In the genomic region with DNA sequence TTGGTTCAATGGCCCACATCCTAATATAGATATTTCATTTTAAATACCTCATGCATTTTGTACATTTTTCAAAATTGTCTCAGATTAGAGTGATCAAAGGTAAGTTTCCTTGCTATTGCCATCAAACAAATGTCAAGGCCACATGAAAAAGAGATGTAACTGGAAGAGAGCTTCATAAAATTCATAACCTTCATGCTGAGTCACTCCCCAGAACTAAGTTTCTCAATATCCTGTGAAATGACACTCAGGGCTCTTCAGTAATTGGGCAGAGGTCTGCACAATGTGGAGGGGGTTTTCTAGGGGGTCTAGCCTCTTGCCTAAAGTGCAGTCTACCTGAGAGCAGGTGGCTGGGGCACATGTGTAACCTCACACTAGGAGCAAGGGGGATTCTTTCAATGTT, we compare ENCODE assay signal across 19 cellular contexts.
A peak's percentile ranks its signal among the peaks of the same experiment; 100 is the strongest.
DNase-seq lines count a peak whose midpoint lies in the region; ATAC-seq and TF ChIP-seq lines count a peak whose summit lies in the region.
"Had no signal": no experiment of that assay in that cellular context is flagged by ENCODE, and none has a peak within 500 bp of the region (broad histone marks: within the 10 kb centered on the region; RNA-seq: fewer than 3 reads in every experiment).

No MANE protein-coding gene starts in this region.

- BruUV-seq in HCT116 (replicated peaks; lab: Mats Ljungman, UMichigan): no TSS peak

- H3K4me1 ChIP-seq in HCT116 (ENCODE audit: control insufficient read depth in 1 of 2, insufficient read depth in 2 of 2, low read length in 2 of 2) (no peaks in the 10 kb centered on the region), psoas muscle (peaks cover 18% of the 10 kb centered on the region)

- no peak overlapping the region for H3K4me2 ChIP-seq in HCT116 (ENCODE audit: low read length)

- H3K36me3 ChIP-seq in HCT116 (ENCODE audit: control insufficient read depth in 1 of 2, insufficient read depth in 2 of 2, low read length in 2 of 2) (no peaks in the 10 kb centered on the region), psoas muscle (ENCODE audit: insufficient read depth in 1 of 2, low read depth in 1 of 2) (no peaks in the 10 kb centered on the region)
- H3K36me3 ChIP-seq: esophagus squamous epithelium, pancreas had no signal

- H3K27me3 ChIP-seq in HCT116 (ENCODE audit: insufficient read depth, low read length) (no peaks in the 10 kb centered on the region), psoas muscle (ENCODE audit: insufficient read depth in 3 of 3, low read length in 2 of 3) (no peaks in the 10 kb centered on the region)
- H3K27me3 ChIP-seq: esophagus squamous epithelium, pancreas had no signal

- TF ChIP-seq POLR2A in HCT116 (IDR thresholded peaks at IDR 0.05; ENCODE audit: borderline replicate concordance, extremely low read depth, insufficient read depth, insufficient read length): no peak

- CTCF ChIA-PET in activated CD4-positive, alpha-beta memory T cell treated with anti-CD3 and anti-CD28 coated beads for 36 hours (lab: Charles Lee): no interaction called here
- CTCF ChIA-PET in activated CD4-positive, alpha-beta memory T cell treated with anti-CD3 and anti-CD28 coated beads, Interleukin-2, amount 10 ng/mL, durations not matched to agents 7 days and 5 days (lab: Charles Lee): no interaction called here
- CTCF ChIA-PET in HCT116 (lab: Charles Lee): no interaction called here

- H3K4me1 Mint-ChIP-seq in activated CD4-positive, alpha-beta memory T cell treated with anti-CD3 and anti-CD28 coated beads for 36 hours (ENCODE audit: low read depth): peaks cover 41% of the 10 kb centered on the region
- H3K4me1 Mint-ChIP-seq in activated CD4-positive, alpha-beta memory T cell treated with anti-CD3 and anti-CD28 coated beads, Interleukin-2, amount 10 ng/mL, durations not matched to agents 7 days and 5 days: peaks cover 19% of the 10 kb centered on the region
- H3K4me1 Mint-ChIP-seq in activated T-helper 17 cell treated with anti-CD3 and anti-CD28 coated beads, Interleukin-2, amount 50 U/mL, for 72 hours: peaks cover 22% of the 10 kb centered on the region
- H3K4me1 Mint-ChIP-seq: IgD-negative memory B cell had no signal

- no peaks in the 10 kb centered on the region for H3K79me2 ChIP-seq in HCT116 (ENCODE audit: insufficient read depth, low read length)

- H3K4me3 ChIP-seq in HCT116 (replicated peaks in 1 of 2; ENCODE audit: low read depth in 1 of 2, low read length in 2 of 2): no peak overlapping the region
- no peak overlapping the region for H3K4me3 ChIP-seq in psoas muscle
- H3K4me3 ChIP-seq: esophagus squamous epithelium, pancreas had no signal

- no peaks in the 10 kb centered on the region for H3K27me3 Mint-ChIP-seq in activated CD4-positive, alpha-beta memory T cell treated with anti-CD3 and anti-CD28 coated beads for 36 hours
- H3K27me3 Mint-ChIP-seq in activated CD4-positive, alpha-beta memory T cell treated with anti-CD3 and anti-CD28 coated beads, Interleukin-2, amount 10 ng/mL, durations not matched to agents 7 days and 5 days: no peaks in the 10 kb centered on the region
- no peaks in the 10 kb centered on the region for H3K27me3 Mint-ChIP-seq in activated T-helper 17 cell treated with anti-CD3 and anti-CD28 coated beads, Interleukin-2, amount 50 U/mL, for 72 hours
- H3K27me3 Mint-ChIP-seq: activated naive CD4-positive, alpha-beta T cell treated with anti-CD3 and anti-CD28 coated beads, Interleukin-2, amount 10 ng/mL, durations not matched to agents 7 days and 5 days; IgD-negative memory B cell; naive thymus-derived CD8-positive, alpha-beta T cell had no signal

- H3K9me2 ChIP-seq in HCT116 (ENCODE audit: insufficient read depth): no peaks in the 10 kb centered on the region

- H3K9ac ChIP-seq in HCT116 (ENCODE audit: low read length): no peak overlapping the region

- peak overlapping the region; percentile 36 for H3K27ac Mint-ChIP-seq in activated CD4-positive, alpha-beta memory T cell treated with anti-CD3 and anti-CD28 coated beads for 36 hours
- no peak overlapping the region for H3K27ac Mint-ChIP-seq in activated CD4-positive, alpha-beta memory T cell treated with anti-CD3 and anti-CD28 coated beads, Interleukin-2, amount 10 ng/mL, durations not matched to agents 7 days and 5 days
- H3K27ac Mint-ChIP-seq in activated T-helper 17 cell treated with anti-CD3 and anti-CD28 coated beads, Interleukin-2, amount 50 U/mL, for 72 hours: no peak overlapping the region
- H3K27ac Mint-ChIP-seq: activated naive CD4-positive, alpha-beta T cell treated with anti-CD3 and anti-CD28 coated beads, Interleukin-2, amount 10 ng/mL, durations not matched to agents 7 days and 5 days; IgD-negative memory B cell had no signal

- H3K9me3 ChIP-seq in HCT116 (ENCODE audit: control insufficient read depth in 1 of 2, insufficient read depth in 1 of 2, low read depth in 1 of 2, low read length in 2 of 2) (no peaks in the 10 kb centered on the region), psoas muscle (no peaks in the 10 kb centered on the region)
- H3K9me3 ChIP-seq: esophagus squamous epithelium, pancreas had no signal

- H3K27ac ChIP-seq in HCT116 (ENCODE audit: low read depth, low read length): no peak overlapping the region
- peak overlapping the region; percentile 2 for H3K27ac ChIP-seq in psoas muscle
- H3K27ac ChIP-seq: esophagus squamous epithelium, pancreas had no signal

- TF ChIP-seq CTCF in HCT116 (IDR thresholded peaks at IDR 0.05 in 2 of 3, conservative IDR thresholded peaks at IDR 0.05 in 1 of 3; ENCODE audit: borderline replicate concordance in 1 of 3, insufficient read depth in 1 of 3, low read depth in 2 of 3, low read length in 2 of 3) (no peak), psoas muscle (IDR thresholded peaks at IDR 0.05) (no peak)

- no peak for DNase-seq in activated CD4-positive, alpha-beta memory T cell treated with anti-CD3 and anti-CD28 coated beads for 36 hours
- no peak for DNase-seq in activated CD4-positive, alpha-beta memory T cell treated with anti-CD3 and anti-CD28 coated beads, Interleukin-2, amount 10 ng/mL, durations not matched to agents 7 days and 5 days
- DNase-seq in HCT116 (ENCODE audit: low read depth, low spot score) (no peak), psoas muscle (no peak), NCI-H345 (lab: John Stamatoyannopoulos, UW) (no peak)
- DNase-seq: activated CD8-positive, alpha-beta memory T cell treated with anti-CD3 and anti-CD28 coated beads, Interleukin-2, amount 50 U/mL, for 4 hours; activated naive CD4-positive, alpha-beta T cell treated with anti-CD3 and anti-CD28 coated beads, Interleukin-2, amount 10 ng/mL, durations not matched to agents 7 days and 5 days; effector CD8-positive, alpha-beta T cell; esophagus squamous epithelium; glutamatergic neuron; naive thymus-derived CD8-positive, alpha-beta T cell; NCI-H1930; pancreas had no signal

- POLR2A ChIA-PET in activated CD4-positive, alpha-beta memory T cell treated with anti-CD3 and anti-CD28 coated beads for 36 hours (lab: Charles Lee): no interaction called here
- POLR2A ChIA-PET in activated CD4-positive, alpha-beta memory T cell treated with anti-CD3 and anti-CD28 coated beads, Interleukin-2, amount 10 ng/mL, durations not matched to agents 7 days and 5 days (lab: Charles Lee): no interaction called here
- POLR2A ChIA-PET in HCT116 (lab: Charles Lee): no interaction called here

- no peak for TF ChIP-seq RAD21 in HCT116 (IDR thresholded peaks at IDR 0.05; ENCODE audit: low read depth)

- no peaks in the 10 kb centered on the region for H3K9me3 Mint-ChIP-seq in activated CD4-positive, alpha-beta memory T cell treated with anti-CD3 and anti-CD28 coated beads for 36 hours
- no peaks in the 10 kb centered on the region for H3K9me3 Mint-ChIP-seq in activated CD4-positive, alpha-beta memory T cell treated with anti-CD3 and anti-CD28 coated beads, Interleukin-2, amount 10 ng/mL, durations not matched to agents 7 days and 5 days
- H3K9me3 Mint-ChIP-seq in activated T-helper 17 cell treated with anti-CD3 and anti-CD28 coated beads, Interleukin-2, amount 50 U/mL, for 72 hours: no peaks in the 10 kb centered on the region
- H3K9me3 Mint-ChIP-seq: activated naive CD4-positive, alpha-beta T cell treated with anti-CD3 and anti-CD28 coated beads, Interleukin-2, amount 10 ng/mL, durations not matched to agents 7 days and 5 days; IgD-negative memory B cell; naive thymus-derived CD8-positive, alpha-beta T cell had no signal

- no peak overlapping the region for H3K4me3 Mint-ChIP-seq in activated CD4-positive, alpha-beta memory T cell treated with anti-CD3 and anti-CD28 coated beads for 36 hours
- H3K4me3 Mint-ChIP-seq in activated CD4-positive, alpha-beta memory T cell treated with anti-CD3 and anti-CD28 coated beads, Interleukin-2, amount 10 ng/mL, durations not matched to agents 7 days and 5 days: no peak overlapping the region
- no peak overlapping the region for H3K4me3 Mint-ChIP-seq in activated T-helper 17 cell treated with anti-CD3 and anti-CD28 coated beads, Interleukin-2, amount 50 U/mL, for 72 hours
- H3K4me3 Mint-ChIP-seq: activated naive CD4-positive, alpha-beta T cell treated with anti-CD3 and anti-CD28 coated beads, Interleukin-2, amount 10 ng/mL, durations not matched to agents 7 days and 5 days; IgD-negative memory B cell; naive thymus-derived CD8-positive, alpha-beta T cell had no signal

- intact Hi-C loops in activated CD4-positive, alpha-beta memory T cell treated with anti-CD3 and anti-CD28 coated beads for 36 hours (cut with micrococcal nuclease): no loop called here
- intact Hi-C loops in HCT116 (cut with micrococcal nuclease) (no loop called here), psoas muscle (cut with DNase I) (no loop called here)

- RAD21 ChIA-PET in HCT116 (lab: Charles Lee; ENCODE audit: low non-redundant PET in 1 of 2, low total read pairs in 2 of 2, uncharacterized antibody in 2 of 2, unreplicated experiment in 2 of 2): no interaction called here

- ATAC-seq in HCT116: no peak
- peak; percentile 28 for ATAC-seq in activated T-helper 17 cell treated with anti-CD3 and anti-CD28 coated beads, Interleukin-2, amount 50 U/mL, for 72 hours (replicated peaks)
- ATAC-seq in psoas muscle: no peak
- no peak for ATAC-seq in HG02678 (IDR thresholded peaks at IDR 0.05; ENCODE audit: unreplicated experiment)
- no peak for ATAC-seq in HG02763 (IDR thresholded peaks at IDR 0.05; ENCODE audit: unreplicated experiment)
- ATAC-seq: naive thymus-derived CD8-positive, alpha-beta T cell; pancreas; sciatic nerve; SK-N-SH treated with all-trans-retinoic acid at 6 μM for 48 hours had no signal

- H4K20me1 ChIP-seq in HCT116 (ENCODE audit: insufficient read depth): no peaks in the 10 kb centered on the region

- no peak overlapping the region for H2AFZ ChIP-seq in HCT116 (ENCODE audit: low read depth, low read length, poor library complexity, severe bottlenecking)

- peaks cover 22% of the 10 kb centered on the region for H3K36me3 Mint-ChIP-seq in activated CD4-positive, alpha-beta memory T cell treated with anti-CD3 and anti-CD28 coated beads for 36 hours
- peaks cover 47% of the 10 kb centered on the region for H3K36me3 Mint-ChIP-seq in activated CD4-positive, alpha-beta memory T cell treated with anti-CD3 and anti-CD28 coated beads, Interleukin-2, amount 10 ng/mL, durations not matched to agents 7 days and 5 days (ENCODE audit: low read depth)
- peaks cover 54% of the 10 kb centered on the region for H3K36me3 Mint-ChIP-seq in activated T-helper 17 cell treated with anti-CD3 and anti-CD28 coated beads, Interleukin-2, amount 50 U/mL, for 72 hours (ENCODE audit: low read depth)
